8 cellular contexts compared by ENCODE assay signal in the genomic region with DNA sequence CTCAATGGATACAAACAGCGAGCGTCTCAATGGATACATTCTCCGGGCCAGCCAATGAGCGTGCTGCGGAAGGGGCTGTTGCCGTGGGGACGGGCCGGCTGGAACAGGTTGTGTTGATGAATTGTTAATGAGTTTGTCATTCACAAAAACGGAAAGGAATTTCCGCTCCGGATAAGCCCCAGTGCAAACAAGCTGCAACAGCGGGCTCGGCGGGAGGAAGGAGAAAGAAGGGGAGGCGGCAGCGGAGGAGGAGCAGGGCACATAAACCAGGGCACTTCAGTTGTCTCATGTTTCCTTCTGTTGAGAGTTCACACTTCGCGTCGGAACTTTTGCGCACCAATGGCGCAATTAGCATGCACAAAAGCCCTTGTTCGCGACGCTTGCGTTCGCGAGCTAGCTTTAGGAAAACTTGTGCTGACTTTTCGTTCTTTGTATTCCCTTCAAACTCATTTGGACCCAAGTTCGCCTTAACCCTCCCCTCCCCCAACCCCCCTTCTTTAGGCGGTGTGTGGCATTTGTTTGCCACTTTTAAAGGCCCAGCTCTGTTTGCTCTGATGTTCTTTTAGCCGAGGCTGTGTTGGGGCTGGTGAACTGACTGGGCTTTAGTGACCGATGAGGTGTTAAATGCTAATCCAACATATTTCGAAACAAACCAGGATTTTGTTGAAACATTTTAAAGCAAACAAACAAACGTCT. TPM values are rescaled to one million over a fixed set of nuclear protein-coding genes. Genes with fewer than 3 reads are reported as not detected.
DNase-seq lines count a peak whose midpoint lies in the region; ATAC-seq and TF ChIP-seq lines count a peak whose summit lies in the region.

A gene with protein sequence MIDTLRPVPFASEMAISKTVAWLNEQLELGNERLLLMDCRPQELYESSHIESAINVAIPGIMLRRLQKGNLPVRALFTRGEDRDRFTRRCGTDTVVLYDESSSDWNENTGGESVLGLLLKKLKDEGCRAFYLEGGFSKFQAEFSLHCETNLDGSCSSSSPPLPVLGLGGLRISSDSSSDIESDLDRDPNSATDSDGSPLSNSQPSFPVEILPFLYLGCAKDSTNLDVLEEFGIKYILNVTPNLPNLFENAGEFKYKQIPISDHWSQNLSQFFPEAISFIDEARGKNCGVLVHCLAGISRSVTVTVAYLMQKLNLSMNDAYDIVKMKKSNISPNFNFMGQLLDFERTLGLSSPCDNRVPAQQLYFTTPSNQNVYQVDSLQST (minus strand): TSS at position 10 of the 696 bp plus-strand sequence. CDS start 462 bp downstream, outside the sequence.

- TF ChIP-seq CTCF in AG09319 (IDR thresholded peaks at IDR 0.05; ENCODE audit: low read depth, low read length) (no peak), PC-3 (conservative IDR thresholded peaks at IDR 0.05; ENCODE audit: low read depth, low read length) (no peak), mesothelial cell of epicardium (IDR thresholded peaks at IDR 0.05; ENCODE audit: unreplicated experiment) (no peak)

- peak within 1 kb of the TSS; percentile 98 for H3K4me3 ChIP-seq in PC-3 (ENCODE audit: low read length)

- DNase-seq in AG09319 (ENCODE audit: extremely low read depth, low read depth) = peak; percentile 97
- DNase-seq in PC-3 = peak; percentile 99
- DNase-seq in activated T-cell treated with anti-CD3 and anti-CD28 coated beads for 48 hours (ENCODE audit: low read depth) = peak; percentile 84
- peak; percentile 92 for DNase-seq in epidermal melanocyte (ENCODE audit: insufficient read length, low spot score)
- DNase-seq in mesothelial cell of epicardium (ENCODE audit: low spot score in 2 of 2, unreplicated experiment in 2 of 2) = peak; percentile 76 to 83
- DNase-seq in stimulated activated CD8-positive, alpha-beta memory T cell treated with anti-CD3 and anti-CD28 coated beads, Interleukin-15, amount 100 ng/mL, for 1 hour (ENCODE audit: low read depth) = peak; percentile 54

- H3K36me3 ChIP-seq in PC-3 (ENCODE audit: low read depth, low read length) = peaks cover 34% of the 10 kb centered on the region

- H3K9me2 ChIP-seq in PC-3 (replicated peaks; ENCODE audit: low read length) = no peaks in the 10 kb centered on the region

- TF ChIP-seq EP300 in Ishikawa (IDR thresholded peaks at IDR 0.05; ENCODE audit: borderline replicate concordance) = peak; percentile 96

- H4K20me1 ChIP-seq in PC-3 (ENCODE audit: low read length) = peaks cover 43% of the 10 kb centered on the region

- peak; percentile 33 for ATAC-seq in GM19351 (IDR thresholded peaks at IDR 0.05; ENCODE audit: unreplicated experiment)
- ATAC-seq in PC-3 = peak; percentile 67

- H3K36me3 Mint-ChIP-seq in mesothelial cell of epicardium = no peaks in the 10 kb centered on the region

- H3K27ac ChIP-seq in PC-3 (ENCODE audit: low read length) = peak within 1 kb of the TSS; percentile 93

- H3K4me1 ChIP-seq in PC-3 (ENCODE audit: insufficient read depth, low read length) = peaks cover 39% of the 10 kb centered on the region

- peak within 1 kb of the TSS; percentile 87 for H2AFZ ChIP-seq in PC-3 (ENCODE audit: low read length)

- no peaks in the 10 kb centered on the region for H3K9me3 ChIP-seq in PC-3 (ENCODE audit: low read length)

- peak within 1 kb of the TSS; percentile 91 for H3K4me2 ChIP-seq in PC-3 (ENCODE audit: low read length)

- peak within 1 kb of the TSS; percentile 91 for H3K9ac ChIP-seq in PC-3 (ENCODE audit: low read length)

- POLR2A ChIA-PET in PC-3 (lab: Charles Lee; ENCODE audit: unreplicated experiment) = interaction anchor here (0.5 to 1.3 kb wide), 9 partner anchors 22 to 1498 kb away, joined by 3 to 6 read pairs (median 4); no protein-coding TSS in a partner anchor

- H3K27ac Mint-ChIP-seq in mesothelial cell of epicardium = peak within 1 kb of the TSS; percentile 95

- peaks cover 9% of the 10 kb centered on the region for H3F3A ChIP-seq in PC-3 (ENCODE audit: low read length, unreplicated experiment)

- intact Hi-C loops in PC-3 (cut with micrococcal nuclease) = loop anchor here (1.0 to 2.0 kb wide), 5 partner anchors 64 to 172 kb away; a partner anchor contains a TSS

- no peaks in the 10 kb centered on the region for H3K9me3 Mint-ChIP-seq in mesothelial cell of epicardium

- H3K4me3 Mint-ChIP-seq in mesothelial cell of epicardium = peak within 1 kb of the TSS; percentile 84

- CTCF ChIA-PET in PC-3 (lab: Charles Lee) = interaction anchor here (0.6 to 0.8 kb wide), 3 partner anchors 196 to 333 kb away, joined by 3 to 4 read pairs (median 3); no protein-coding TSS in a partner anchor

- BruUV-seq in PC-3 (replicated peaks; lab: Mats Ljungman, UMichigan) = TSS peak; percentile 44

- H3K27me3 ChIP-seq in PC-3 (ENCODE audit: low read length) = no peaks in the 10 kb centered on the region

- peak; percentile 27; the same call in 1 of the 2 replicates for TF ChIP-seq RAD21 in Ishikawa (IDR thresholded peaks at IDR 0.05; ENCODE audit: low read depth)

- peaks cover 33% of the 10 kb centered on the region for H3K27me3 Mint-ChIP-seq in mesothelial cell of epicardium (ENCODE audit: low read depth)

- H3K4me1 Mint-ChIP-seq in mesothelial cell of epicardium = peaks cover 66% of the 10 kb centered on the region

- peaks cover 62% of the 10 kb centered on the region for H3K79me2 ChIP-seq in PC-3 (ENCODE audit: low read length)

TF ChIP-seq in Ishikawa, 13 proteins besides CTCF, POLR2A, EP300 and RAD21:
- 0 out of 2 replicates have a peak, but pooled peaks have one; percentile 19 for TF ChIP-seq CREB1 (IDR thresholded peaks at IDR 0.05; ENCODE audit: low read depth)
- TF ChIP-seq NFIC (IDR thresholded peaks at IDR 0.05) = peak; percentile 77
- peak; percentile 71 for TF ChIP-seq YY1 (IDR thresholded peaks at IDR 0.05; ENCODE audit: low read depth)
- TF ChIP-seq TAF1 (IDR thresholded peaks at IDR 0.05; ENCODE audit: low read depth) = peak; percentile 39; the same call in 1 of the 2 replicates
- TF ChIP-seq ZBTB7A (IDR thresholded peaks at IDR 0.05; ENCODE audit: low read depth) = no peak
- TF ChIP-seq, protein P1, sequence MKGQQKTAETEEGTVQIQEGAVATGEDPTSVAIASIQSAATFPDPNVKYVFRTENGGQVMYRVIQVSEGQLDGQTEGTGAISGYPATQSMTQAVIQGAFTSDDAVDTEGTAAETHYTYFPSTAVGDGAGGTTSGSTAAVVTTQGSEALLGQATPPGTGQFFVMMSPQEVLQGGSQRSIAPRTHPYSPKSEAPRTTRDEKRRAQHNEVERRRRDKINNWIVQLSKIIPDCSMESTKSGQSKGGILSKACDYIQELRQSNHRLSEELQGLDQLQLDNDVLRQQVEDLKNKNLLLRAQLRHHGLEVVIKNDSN (IDR thresholded peaks at IDR 0.05) = peak; percentile 68; the same call in 1 of the 2 replicates
- TF ChIP-seq FOXM1 (IDR thresholded peaks at IDR 0.05; ENCODE audit: borderline replicate concordance, low read depth) = peak; percentile 92
- peak; percentile 96 for TF ChIP-seq TCF12 (IDR thresholded peaks at IDR 0.05; ENCODE audit: low read depth)
- TF ChIP-seq, protein P2, sequence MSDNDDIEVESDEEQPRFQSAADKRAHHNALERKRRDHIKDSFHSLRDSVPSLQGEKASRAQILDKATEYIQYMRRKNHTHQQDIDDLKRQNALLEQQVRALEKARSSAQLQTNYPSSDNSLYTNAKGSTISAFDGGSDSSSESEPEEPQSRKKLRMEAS (IDR thresholded peaks at IDR 0.05) = peak; percentile 97
- peak; percentile 66 for TF ChIP-seq EGR1 (IDR thresholded peaks at IDR 0.05)
- peak; percentile 74 for TF ChIP-seq CEBPB (IDR thresholded peaks at IDR 0.05)
- TF ChIP-seq TEAD4 (IDR thresholded peaks at IDR 0.05) = peak; percentile 91
- TF ChIP-seq, protein P3, sequence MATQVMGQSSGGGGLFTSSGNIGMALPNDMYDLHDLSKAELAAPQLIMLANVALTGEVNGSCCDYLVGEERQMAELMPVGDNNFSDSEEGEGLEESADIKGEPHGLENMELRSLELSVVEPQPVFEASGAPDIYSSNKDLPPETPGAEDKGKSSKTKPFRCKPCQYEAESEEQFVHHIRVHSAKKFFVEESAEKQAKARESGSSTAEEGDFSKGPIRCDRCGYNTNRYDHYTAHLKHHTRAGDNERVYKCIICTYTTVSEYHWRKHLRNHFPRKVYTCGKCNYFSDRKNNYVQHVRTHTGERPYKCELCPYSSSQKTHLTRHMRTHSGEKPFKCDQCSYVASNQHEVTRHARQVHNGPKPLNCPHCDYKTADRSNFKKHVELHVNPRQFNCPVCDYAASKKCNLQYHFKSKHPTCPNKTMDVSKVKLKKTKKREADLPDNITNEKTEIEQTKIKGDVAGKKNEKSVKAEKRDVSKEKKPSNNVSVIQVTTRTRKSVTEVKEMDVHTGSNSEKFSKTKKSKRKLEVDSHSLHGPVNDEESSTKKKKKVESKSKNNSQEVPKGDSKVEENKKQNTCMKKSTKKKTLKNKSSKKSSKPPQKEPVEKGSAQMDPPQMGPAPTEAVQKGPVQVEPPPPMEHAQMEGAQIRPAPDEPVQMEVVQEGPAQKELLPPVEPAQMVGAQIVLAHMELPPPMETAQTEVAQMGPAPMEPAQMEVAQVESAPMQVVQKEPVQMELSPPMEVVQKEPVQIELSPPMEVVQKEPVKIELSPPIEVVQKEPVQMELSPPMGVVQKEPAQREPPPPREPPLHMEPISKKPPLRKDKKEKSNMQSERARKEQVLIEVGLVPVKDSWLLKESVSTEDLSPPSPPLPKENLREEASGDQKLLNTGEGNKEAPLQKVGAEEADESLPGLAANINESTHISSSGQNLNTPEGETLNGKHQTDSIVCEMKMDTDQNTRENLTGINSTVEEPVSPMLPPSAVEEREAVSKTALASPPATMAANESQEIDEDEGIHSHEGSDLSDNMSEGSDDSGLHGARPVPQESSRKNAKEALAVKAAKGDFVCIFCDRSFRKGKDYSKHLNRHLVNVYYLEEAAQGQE (IDR thresholded peaks at IDR 0.05; ENCODE audit: low read depth) = no peak

RNA-seq across cellular contexts. Expression of the gene that starts here (rescaled TPM):
- total RNA-seq in PC-3 (2014; rRNA removed) (184 and 244 TPM in 2 replicates), mesothelial cell of epicardium (22.2 to 24.8 TPM (median 22.9 TPM) in 3 replicates)

Comparison
In these comparisons a context has a peak if more than half of its experiments do, and no peak if none do; other contexts are left out.
1. Peak in every context shown above with its lines: DNase-seq, ATAC-seq, H3K4me3 ChIP-seq and H3K27ac ChIP-seq.